Comparison of ENCODE assay signal across 18 cellular contexts in genomic region chr7:17336168-17336567, GRCh38. TPM values are rescaled to one million over a fixed set of nuclear protein-coding genes. Genes with fewer than 3 reads are reported as not detected.
DNase-seq lines count a peak whose midpoint lies in the region; ATAC-seq, FAIRE-seq and TF ChIP-seq lines count a peak whose summit lies in the region.
"Had no signal": no experiment of that assay in that cellular context is flagged by ENCODE, and none has a peak within 500 bp of the region (broad histone marks: within the 10 kb centered on the region; RNA-seq: fewer than 3 reads in every experiment).

No MANE protein-coding gene starts in this region.

- no peaks in the 10 kb centered on the region for H3K4me1 ChIP-seq in smooth muscle cell (ENCODE audit: low read depth)

- peaks cover 33% of the 10 kb centered on the region for H3K36me3 ChIP-seq in smooth muscle cell (ENCODE audit: low read depth)

- peaks cover 2% of the 10 kb centered on the region for H3K9me3 Mint-ChIP-seq in activated naive CD8-positive, alpha-beta T cell treated with anti-CD3 and anti-CD28 coated beads for 36 hours
- no peaks in the 10 kb centered on the region for H3K9me3 Mint-ChIP-seq in activated naive CD8-positive, alpha-beta T cell treated with anti-CD3 and anti-CD28 coated beads, Interleukin-2, amount 50 U/mL, for 24 hours
- H3K9me3 Mint-ChIP-seq: CD4-positive, alpha-beta memory T cell; HFFc6 had no signal

- 81% methylated on average over 4 of the region's 4 CpGs for WGBS in smooth muscle cell (ENCODE audit: low lambda C conversion rate)

- peaks cover 35% of the 10 kb centered on the region for H3K36me3 Mint-ChIP-seq in activated naive CD8-positive, alpha-beta T cell treated with anti-CD3 and anti-CD28 coated beads for 36 hours
- H3K36me3 Mint-ChIP-seq in activated naive CD8-positive, alpha-beta T cell treated with anti-CD3 and anti-CD28 coated beads, Interleukin-2, amount 50 U/mL, for 24 hours (ENCODE audit: low read depth), result peaks cover 53% of the 10 kb centered on the region

- H3F3A ChIP-seq in smooth muscle cell (ENCODE audit: low read depth), result no peaks in the 10 kb centered on the region

- H3K27me3 Mint-ChIP-seq in activated naive CD8-positive, alpha-beta T cell treated with anti-CD3 and anti-CD28 coated beads for 36 hours, result no peaks in the 10 kb centered on the region
- no peaks in the 10 kb centered on the region for H3K27me3 Mint-ChIP-seq in activated naive CD8-positive, alpha-beta T cell treated with anti-CD3 and anti-CD28 coated beads, Interleukin-2, amount 50 U/mL, for 24 hours
- H3K27me3 Mint-ChIP-seq: B cell; CD4-positive, alpha-beta memory T cell had no signal

- no peak for DNase-seq in activated naive CD8-positive, alpha-beta T cell treated with anti-CD3 and anti-CD28 coated beads for 36 hours
- no peak for DNase-seq in activated naive CD8-positive, alpha-beta T cell treated with anti-CD3 and anti-CD28 coated beads, Interleukin-2, amount 50 U/mL, for 24 hours
- DNase-seq in myocyte (ENCODE audit: low read depth), result peak; percentile 73
- no peak for DNase-seq in smooth muscle cell (lab: John Stamatoyannopoulos, UW; ENCODE audit: unreplicated experiment)
- DNase-seq in KG1 (lab: John Stamatoyannopoulos, UW), result no peak
- DNase-seq in ACHN, result no peak
- DNase-seq in HTR-8/SVneo (ENCODE audit: insufficient read length, low spot score), result no peak
- DNase-seq: 8988T; C1 segment of cervical spinal cord; CD4-positive, alpha-beta memory T cell; DMS79 treated with DMSO at 0.1 percent for 48 hours; EL; HCEC 1CT; HFFc6; IMR-90 had no signal

- H3K4me1 Mint-ChIP-seq in activated naive CD8-positive, alpha-beta T cell treated with anti-CD3 and anti-CD28 coated beads for 36 hours, result no peaks in the 10 kb centered on the region
- no peaks in the 10 kb centered on the region for H3K4me1 Mint-ChIP-seq in activated naive CD8-positive, alpha-beta T cell treated with anti-CD3 and anti-CD28 coated beads, Interleukin-2, amount 50 U/mL, for 24 hours
- H3K4me1 Mint-ChIP-seq: B cell had no signal

- H3K27ac Mint-ChIP-seq in activated naive CD8-positive, alpha-beta T cell treated with anti-CD3 and anti-CD28 coated beads for 36 hours, result peak overlapping the region; percentile 42
- H3K27ac Mint-ChIP-seq in activated naive CD8-positive, alpha-beta T cell treated with anti-CD3 and anti-CD28 coated beads, Interleukin-2, amount 50 U/mL, for 24 hours, result no peak overlapping the region
- H3K27ac Mint-ChIP-seq: B cell, HFFc6 had no signal

- H3K4me3 ChIP-seq in smooth muscle cell, result no peak overlapping the region

- peak overlapping the region; percentile 37 for H3K27ac ChIP-seq in smooth muscle cell (ENCODE audit: low read depth)

- peaks cover 59% of the 10 kb centered on the region for H3K79me2 ChIP-seq in smooth muscle cell (ENCODE audit: low read depth)

- H3K4me3 Mint-ChIP-seq in activated naive CD8-positive, alpha-beta T cell treated with anti-CD3 and anti-CD28 coated beads for 36 hours, result no peak overlapping the region
- no peak overlapping the region for H3K4me3 Mint-ChIP-seq in activated naive CD8-positive, alpha-beta T cell treated with anti-CD3 and anti-CD28 coated beads, Interleukin-2, amount 50 U/mL, for 24 hours
- H3K4me3 Mint-ChIP-seq: B cell; CD4-positive, alpha-beta memory T cell; HFFc6 had no signal

- FAIRE-seq in HTR-8/SVneo (lab: Jason Lieb, UNC), result no peak
- FAIRE-seq: GM12892 had no signal

- in situ Hi-C loops in ACHN (cut with HindIII; ENCODE audit: low pct_ligation_motif_present, low pct_unique_long_range_greater_than_20kb, low sequenced_read_pairs), result no loop called here

- no peak for ATAC-seq in activated naive CD8-positive, alpha-beta T cell treated with anti-CD3 and anti-CD28 coated beads, Interleukin-2, amount 50 U/mL, for 24 hours
- ATAC-seq in GM19351 (IDR thresholded peaks at IDR 0.05; ENCODE audit: unreplicated experiment), result peak; percentile 57

- no peak overlapping the region for H2AFZ ChIP-seq in smooth muscle cell (ENCODE audit: low read depth)

- no peak overlapping the region for H3K4me2 ChIP-seq in smooth muscle cell

- H4K20me1 ChIP-seq in smooth muscle cell (ENCODE audit: low read depth), result peaks cover 14% of the 10 kb centered on the region

- H3K9ac ChIP-seq in smooth muscle cell (ENCODE audit: low read depth), result no peak overlapping the region

- H3K27me3 ChIP-seq in smooth muscle cell (ENCODE audit: low read depth), result no peaks in the 10 kb centered on the region

- no peak for TF ChIP-seq CTCF in smooth muscle cell (IDR thresholded peaks at IDR 0.05; ENCODE audit: borderline replicate concordance, insufficient read depth, poor library complexity, severe bottlenecking)

- H3K9me3 ChIP-seq in smooth muscle cell (replicated peaks; ENCODE audit: low read depth), result no peaks in the 10 kb centered on the region

RNA-seq across cellular contexts. Expression of gene AHR, which starts 37.7 kb away (rescaled TPM):
- 10 to 100 TPM; 44.9 to 45.9 TPM for total RNA-seq in activated naive CD8-positive, alpha-beta T cell treated with anti-CD3 and anti-CD28 coated beads for 36 hours
- total RNA-seq in myocyte, result 84.7 and 96.4 TPM in 2 replicates
- polyA plus RNA-seq in myocyte (2012), result 38.3 TPM
- total RNA-seq in smooth muscle cell, result 165 and 174 TPM in 2 replicates
- polyA plus RNA-seq in smooth muscle cell, result 25.7 and 27.6 TPM in 2 replicates
